ENCODE assay signal across 9 cellular contexts in the genomic region with DNA sequence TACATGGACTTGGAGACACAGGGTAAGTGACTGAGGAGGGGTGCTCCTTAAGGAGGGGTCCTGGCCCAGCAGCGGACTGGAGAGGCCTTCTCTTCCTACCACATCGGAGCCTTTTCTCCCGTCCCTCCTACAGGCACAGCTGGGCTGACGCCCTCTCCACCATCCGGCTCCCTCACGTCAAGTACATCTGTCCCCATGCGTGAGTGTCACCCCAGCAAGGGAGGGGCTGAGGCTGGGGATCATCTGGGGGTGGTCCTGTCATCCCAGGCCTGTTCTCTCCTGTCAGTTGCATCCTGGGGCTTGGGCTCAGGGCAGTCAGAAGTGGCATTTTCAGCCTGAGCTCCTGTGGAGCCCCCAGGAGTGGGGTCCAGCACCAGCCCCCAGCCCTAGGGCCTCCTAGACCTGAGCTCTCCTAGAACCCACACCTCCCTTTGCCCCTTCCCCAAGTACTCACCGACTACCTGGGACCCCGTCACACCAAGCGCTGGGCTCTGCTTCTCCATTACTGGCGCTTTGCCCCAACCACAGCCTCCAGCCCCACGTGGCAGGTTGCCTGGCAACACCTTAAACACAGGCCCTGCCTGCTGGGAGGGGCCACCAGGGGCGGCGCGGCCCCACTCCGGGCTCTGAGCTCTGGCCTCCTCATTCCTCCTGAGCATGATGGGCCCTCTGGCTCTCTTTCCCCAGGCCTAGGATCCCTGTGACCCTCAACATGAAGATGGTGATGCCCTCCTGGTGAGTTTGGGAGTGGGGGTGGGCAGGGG. TPM values are rescaled to one million over a fixed set of nuclear protein-coding genes. Genes with fewer than 3 reads are reported as not detected.
DNase-seq lines count a peak whose midpoint lies in the region; ATAC-seq, FAIRE-seq and TF ChIP-seq lines count a peak whose summit lies in the region.
"Had no signal": no experiment of that assay in that cellular context is flagged by ENCODE, and none has a peak within 500 bp of the region (broad histone marks: within the 10 kb centered on the region; RNA-seq: fewer than 3 reads in every experiment).

No MANE protein-coding gene starts in this region.

- H3K27me3 Mint-ChIP-seq in CD4-positive, alpha-beta T cell = no peaks in the 10 kb centered on the region

- intact Hi-C loops in CD4-positive, alpha-beta T cell (cut with DNase I, micrococcal nuclease) = loop anchor here in 1 of 2 experiments (10.0 kb wide), 1 partner anchor 1452 kb away; the partner anchor contains the start of gene RSRP1
- intact Hi-C loops in K562 (cut with micrococcal nuclease) = no loop called here
- intact Hi-C loops in vagina (cut with DNase I) = loop anchor here (10.0 kb wide), 1 partner anchor 72 kb away; the partner anchor contains the start of gene FUCA1

- H3K4me1 ChIP-seq in K562 (replicated peaks in 1 of 2; ENCODE audit: control insufficient read depth in 2 of 2, insufficient read depth in 2 of 2, low read length in 2 of 2) = peaks cover 31 to 52% of the 10 kb centered on the region in 2 experiments
- peaks cover 4% of the 10 kb centered on the region for H3K4me1 ChIP-seq in mesendoderm (ENCODE audit: control insufficient read depth, low read depth, low read length)
- H3K4me1 ChIP-seq in tibial nerve = peaks cover 0 to 45% (median 19%) of the 10 kb centered on the region in 4 donors
- peaks cover 33% of the 10 kb centered on the region for H3K4me1 ChIP-seq in vagina

- H3K9me3 Mint-ChIP-seq in CD4-positive, alpha-beta T cell = no peaks in the 10 kb centered on the region

- H3K9me3 ChIP-seq in CD4-positive, alpha-beta T cell (ENCODE audit: control insufficient read depth, low read length) = no peaks in the 10 kb centered on the region
- H3K9me3 ChIP-seq in K562 (replicated peaks; ENCODE audit: control insufficient read depth, insufficient read depth, low read depth, low read length) = no peaks in the 10 kb centered on the region
- H3K9me3 ChIP-seq in tibial nerve = no peaks in the 10 kb centered on the region
- no peaks in the 10 kb centered on the region for H3K9me3 ChIP-seq in vagina

- H3K56ac ChIP-seq in mesendoderm (ENCODE audit: low read length) = peak overlapping the region; percentile 42

- H3K4ac ChIP-seq in mesendoderm (ENCODE audit: low read depth, low read length) = no peak overlapping the region

- no peak for TF ChIP-seq RAD21 in K562 (CRISPR knock-in tag; conservative IDR thresholded peaks at IDR 0.05 in 1 of 2, IDR thresholded peaks at IDR 0.05 in 1 of 2)

- no TSS peak for BruUV-seq in K562 (replicated peaks; lab: Mats Ljungman, UMichigan)

- TF ChIP-seq EP300 in K562 (IDR thresholded peaks at IDR 0.05; ENCODE audit: low read length) (no peak), tibial nerve (IDR thresholded peaks at IDR 0.05) (no peak)

- TF ChIP-seq POLR2A in K562 (conservative IDR thresholded peaks at IDR 0.05) = peak; percentile 34; the same call in 1 of the 2 replicates
- TF ChIP-seq POLR2A in tibial nerve (IDR thresholded peaks at IDR 0.05) = no peak
- TF ChIP-seq POLR2A in vagina (IDR thresholded peaks at IDR 0.05) = no peak

- H2BK5ac ChIP-seq in mesendoderm (ENCODE audit: low read length) = no peak overlapping the region

- CTCF ChIA-PET in CD4-positive, alpha-beta T cell (lab: Charles Lee) = interaction anchor here (0.6 to 1.9 kb wide), 3 partner anchors 21 to 47 kb away, joined by 3 to 4 read pairs (median 4); no protein-coding TSS in a partner anchor
- CTCF ChIA-PET in K562 (lab: Yijun Ruan, JAX; ENCODE audit: low intra/inter-chr PET ratio) = no interaction called here

- peaks cover 5% of the 10 kb centered on the region for H3K9me1 ChIP-seq in K562 (ENCODE audit: control insufficient read depth, insufficient read depth, low read length)

- in situ Hi-C loops in K562 (cut with MboI) = no loop called here

- peaks cover 28% of the 10 kb centered on the region for H3K4me1 Mint-ChIP-seq in CD4-positive, alpha-beta T cell (ENCODE audit: low read depth)

- no peak overlapping the region for H4K8ac ChIP-seq in mesendoderm (ENCODE audit: low read depth, low read length)

- peaks cover 60% of the 10 kb centered on the region for H3K36me3 ChIP-seq in K562 (ENCODE audit: control insufficient read depth, insufficient read depth, low read length)
- peaks cover 5% of the 10 kb centered on the region for H3K36me3 ChIP-seq in mesendoderm (ENCODE audit: control insufficient read depth, insufficient read depth, low read length)
- H3K36me3 ChIP-seq in tibial nerve = peaks cover 0 to 65% (median 8%) of the 10 kb centered on the region in 3 donors
- H3K36me3 ChIP-seq in vagina = peaks cover 0 to 23% of the 10 kb centered on the region in 2 donors

- peak overlapping the region in 1 of 2 experiments; percentile 92; a peak in 3 of 4 replicates for H3K9ac ChIP-seq in K562 (ENCODE audit: insufficient read depth in 1 of 2, low read depth in 2 of 2, low read length in 2 of 2)
- peak overlapping the region; percentile 78 for H3K9ac ChIP-seq in mesendoderm (ENCODE audit: low read length)

- H3K79me2 ChIP-seq in K562 (ENCODE audit: control insufficient read depth, insufficient read depth, low read length) (peaks cover 29% of the 10 kb centered on the region), mesendoderm (ENCODE audit: control insufficient read depth, insufficient read depth, low read length) (peaks cover 18% of the 10 kb centered on the region)

- H2AK5ac ChIP-seq in mesendoderm (ENCODE audit: low read length) = no peak overlapping the region

- TF ChIP-seq CTCF in CD4-positive, alpha-beta T cell (IDR thresholded peaks at IDR 0.05) = no peak
- no peak for TF ChIP-seq CTCF in K562 (IDR thresholded peaks at IDR 0.05 in 2 of 3, conservative IDR thresholded peaks at IDR 0.05 in 1 of 3; ENCODE audit: insufficient read depth in 2 of 3, low read depth in 1 of 3, low read length in 3 of 3)
- no peak for TF ChIP-seq CTCF in tibial nerve (IDR thresholded peaks at IDR 0.05)
- no peak for TF ChIP-seq CTCF in vagina (IDR thresholded peaks at IDR 0.05)

- peak; percentile 11 for ATAC-seq in CD4-positive, alpha-beta T cell (ENCODE audit: poor library complexity)
- peak; percentile 12; the same call in 2 of the 3 replicates for ATAC-seq in K562

- WGBS in K562 (ENCODE audit: insufficient coverage, low coverage, missing lambda C conversion rate) = 55% methylated on average over 16 of the region's 16 CpGs
- no CpG with 5 or more reads among the region's 16 CpGs for WGBS in mesendoderm (ENCODE audit: extremely low coverage, insufficient coverage, low lambda C conversion rate)
- WGBS in tibial nerve, 2 donors = 68 to 73% methylated on average over 15 of the region's 16 CpGs

- peak overlapping the region; percentile 30 for H3K27ac ChIP-seq in CD4-positive, alpha-beta T cell (ENCODE audit: low read depth, low read length)
- H3K27ac ChIP-seq in K562 (ENCODE audit: extremely low read depth, low read depth, low read length) (peak overlapping the region; percentile 38; the same call in 2 of the 3 replicates), mesendoderm (ENCODE audit: low read depth, low read length) (no peak overlapping the region), tibial nerve (peak overlapping the region in 2 of 4 donors; percentile 34 to 91), vagina (no peak overlapping the region)

- no peak overlapping the region for H3K18ac ChIP-seq in mesendoderm (ENCODE audit: low read length)

- no peak overlapping the region for H2BK120ac ChIP-seq in mesendoderm (ENCODE audit: low read depth, low read length)

- no peak overlapping the region for H2AFZ ChIP-seq in K562 (ENCODE audit: low read depth, low read length)

- no peaks in the 10 kb centered on the region for H3K27me3 ChIP-seq in CD4-positive, alpha-beta T cell (ENCODE audit: control insufficient read depth, insufficient read depth, low read length)
- H3K27me3 ChIP-seq in K562 (ENCODE audit: control insufficient read depth in 2 of 2, insufficient read depth in 2 of 2, low read length in 2 of 2) (no peaks in the 10 kb centered on the region), mesendoderm (ENCODE audit: insufficient read depth, low read length, poor library complexity) (no peaks in the 10 kb centered on the region), tibial nerve (no peaks in the 10 kb centered on the region), vagina (no peaks in the 10 kb centered on the region)

- H4K5ac ChIP-seq in mesendoderm (ENCODE audit: low read length) = no peak overlapping the region

- no peak overlapping the region for H3K23ac ChIP-seq in mesendoderm (ENCODE audit: low read length)

- peak in 2 of 10 experiments; percentile 26 to 50 for DNase-seq in CD4-positive, alpha-beta T cell
- DNase-seq in NAMALWA (ENCODE audit: low spot score) = peak; percentile 78
- DNase-seq in K562 (ENCODE audit: extremely low read depth in 1 of 4, low spot score in 3 of 4) = peak; percentile 73 to 78 (median 78)
- DNase-seq in mesendoderm = peak; percentile 43
- no peak for DNase-seq in AML-193 (lab: John Stamatoyannopoulos, UW)
- no peak for DNase-seq in tibial nerve (ENCODE audit: low spot score in 2 of 2)
- DNase-seq in NCI-H510A treated with DMSO at 0.1 percent for 48 hours (lab: John Stamatoyannopoulos, UW) = no peak
- no peak for DNase-seq in vagina (ENCODE audit: extremely low spot score in 2 of 2)

- POLR2A ChIA-PET in CD4-positive, alpha-beta T cell (lab: Charles Lee) = interaction anchor here (0.9 kb wide), 1 partner anchor 32 kb away, joined by 3 read pairs; the partner anchor contains the start of gene HMGCL
- POLR2A ChIA-PET in K562 (lab: Yijun Ruan, JAX) = interaction anchor here (0.6 to 10.2 kb wide), 7 partner anchors 8 to 254 kb away, joined by 3 to 197 read pairs (median 4); partner anchors contain the start of genes GALE and PITHD1

- H3K4me2 ChIP-seq in K562 (ENCODE audit: insufficient read depth, low read length) (peak overlapping the region; percentile 20; the same call in 1 of the 2 replicates), mesendoderm (ENCODE audit: low read length) (no peak overlapping the region)

- no peak overlapping the region for H2BK15ac ChIP-seq in mesendoderm (replicated peaks; ENCODE audit: low read depth)

- no peak overlapping the region for H3K4me3 ChIP-seq in K562
- H3K4me3 ChIP-seq in mesendoderm (ENCODE audit: low read length) = no peak overlapping the region
- no peak overlapping the region for H3K4me3 ChIP-seq in tibial nerve
- H3K4me3 ChIP-seq in vagina = no peak overlapping the region

- peak overlapping the region; percentile 75 for H3K4me3 Mint-ChIP-seq in CD4-positive, alpha-beta T cell

- peaks cover 3% of the 10 kb centered on the region; the same call in 1 of the 2 replicates for H4K20me1 ChIP-seq in K562 (replicated peaks; ENCODE audit: control insufficient read depth, insufficient read depth, low read length)

- H3K79me1 ChIP-seq in mesendoderm (ENCODE audit: low read length) = peaks cover 3% of the 10 kb centered on the region

- FAIRE-seq in K562 (lab: Jason Lieb, UNC) = peak; percentile 69
- FAIRE-seq: colon had no signal

- H3K27ac Mint-ChIP-seq in CD4-positive, alpha-beta T cell = peak overlapping the region; percentile 17

- peaks cover 36% of the 10 kb centered on the region for H3K36me3 Mint-ChIP-seq in CD4-positive, alpha-beta T cell (ENCODE audit: low read depth)

RNA-seq across cellular contexts. Expression of gene LYPLA2, which starts 2.3 kb away (rescaled TPM):
- total RNA-seq in CD4-positive, alpha-beta T cell = 10 to 100 TPM; 37.4 to 37.7 TPM
- total RNA-seq in K562 (2011; cell fraction: chromatin; rRNA removed; ENCODE audit: low replicate concordance) = 27.3 and 126 TPM in 2 replicates
- 89.4 and 103 TPM in 2 replicates for total RNA-seq in K562 (2011; cell fraction: nucleolus; rRNA removed)
- total RNA-seq in K562 (2011; cell fraction: nucleoplasm; rRNA removed) = 56.7 and 62.0 TPM in 2 replicates
- total RNA-seq in K562 (2014; rRNA removed) (126 and 144 TPM in 2 replicates), K562 (2014; rRNA removed; fragmentation: Illumina TruSeq; extraction: Trizol) (17.4 and 25.8 TPM in 2 replicates), K562 (2015; rRNA removed; fragmentation: Illumina TruSeq; extraction: Trizol) (56.5 and 58.4 TPM in 2 replicates), K562 (2021) (108 and 109 TPM in 2 replicates), tibial nerve (10 to 100 TPM; 23.6 to 36.3 (median 31.6) TPM), vagina (56.2 TPM)
- polyA plus RNA-seq in K562 (2011; rRNA removed) (60.1 and 72.7 TPM in 2 replicates), K562 (2014; fragmentation: Illumina TruSeq; extraction: Trizol) (90.2 and 141 TPM in 2 replicates), K562 (2014; fragmentation: Nextera tagmentation; extraction: Ambion mirVana) (1 to 10 TPM; 3.9 to 9.9 TPM), K562 (2014; rRNA removed) (127 and 128 TPM in 2 replicates)
- 89.6 and 223 TPM in 2 replicates for polyA plus RNA-seq in K562 (2011; cell fraction: cytosol; rRNA removed)
- 141 and 217 TPM in 2 replicates for polyA plus RNA-seq in K562 (2011; cell fraction: nucleus; rRNA removed)
- polyA plus RNA-seq in K562 (2012) = 97.6 and 103 TPM in 2 replicates
- polyA minus RNA-seq in K562 (2011; rRNA and poly(A)+ RNA removed) = 21.3 and 39.9 TPM in 2 replicates
- polyA minus RNA-seq in K562 (2011; cell fraction: cytosol; rRNA and poly(A)+ RNA removed) = 64.0 and 69.4 TPM in 2 replicates
- polyA minus RNA-seq in K562 (2011; cell fraction: nucleus; rRNA and poly(A)+ RNA removed) = 25.7 and 26.4 TPM in 2 replicates
- polyA plus RNA-seq in mesendoderm (2013, experiment 1 of 2) = 107 TPM
- polyA plus RNA-seq in mesendoderm (2013, experiment 2 of 2) = 108 TPM

RNA-seq across cellular contexts. Expression of gene GALE, which starts 7.4 kb away (rescaled TPM):
- 1 to 10 TPM; 5.4 to 6.9 TPM for total RNA-seq in CD4-positive, alpha-beta T cell
- 48.0 and 134 TPM in 2 replicates for total RNA-seq in K562 (2011; cell fraction: chromatin; rRNA removed; ENCODE audit: low replicate concordance)
- total RNA-seq in K562 (2011; cell fraction: nucleolus; rRNA removed) = 107 and 108 TPM in 2 replicates
- total RNA-seq in K562 (2011; cell fraction: nucleoplasm; rRNA removed) = 54.4 and 66.4 TPM in 2 replicates
- 130 and 133 TPM in 2 replicates for total RNA-seq in K562 (2014; rRNA removed)
- 36.8 and 48.3 TPM in 2 replicates for total RNA-seq in K562 (2014; rRNA removed; fragmentation: Illumina TruSeq; extraction: Trizol)
- total RNA-seq in K562 (2015; rRNA removed; fragmentation: Illumina TruSeq; extraction: Trizol) = 86.2 and 91.3 TPM in 2 replicates
- 108 and 112 TPM in 2 replicates for total RNA-seq in K562 (2021)
- 88.3 and 104 TPM in 2 replicates for polyA plus RNA-seq in K562 (2011; rRNA removed)
- 132 and 175 TPM in 2 replicates for polyA plus RNA-seq in K562 (2011; cell fraction: cytosol; rRNA removed)
- 105 and 111 TPM in 2 replicates for polyA plus RNA-seq in K562 (2011; cell fraction: nucleus; rRNA removed)
- polyA plus RNA-seq in K562 (2012) = 89.3 and 129 TPM in 2 replicates
- 96.6 and 108 TPM in 2 replicates for polyA plus RNA-seq in K562 (2014; fragmentation: Illumina TruSeq; extraction: Trizol)
- 10 to 100 TPM in 1 of 2 experiments, 1 to 10 TPM in 1; 8.4 to 48.4 TPM for polyA plus RNA-seq in K562 (2014; fragmentation: Nextera tagmentation; extraction: Ambion mirVana)
- 125 and 139 TPM in 2 replicates for polyA plus RNA-seq in K562 (2014; rRNA removed)
- polyA minus RNA-seq in K562 (2011; rRNA and poly(A)+ RNA removed) = 33.6 and 40.5 TPM in 2 replicates
- 29.0 and 36.3 TPM in 2 replicates for polyA minus RNA-seq in K562 (2011; cell fraction: cytosol; rRNA and poly(A)+ RNA removed)
- polyA minus RNA-seq in K562 (2011; cell fraction: nucleus; rRNA and poly(A)+ RNA removed) = 28.5 and 41.0 TPM in 2 replicates
- 19.1 TPM for polyA plus RNA-seq in mesendoderm (2013, experiment 1 of 2)
- polyA plus RNA-seq in mesendoderm (2013, experiment 2 of 2) = 20.7 TPM
- 10 to 100 TPM; 12.6 to 21.6 (median 15.8) TPM for total RNA-seq in tibial nerve
- 12.3 TPM for total RNA-seq in vagina

RNA-seq across cellular contexts. Expression of gene PITHD1, which starts 15.0 kb away (rescaled TPM):
- total RNA-seq in CD4-positive, alpha-beta T cell = 100 to 1,000 TPM; 110 to 111 TPM
- total RNA-seq in K562 (2011; cell fraction: chromatin; rRNA removed; ENCODE audit: low replicate concordance) = 96.3 and 113 TPM in 2 replicates
- 53.2 and 60.7 TPM in 2 replicates for total RNA-seq in K562 (2011; cell fraction: nucleolus; rRNA removed)
- total RNA-seq in K562 (2011; cell fraction: nucleoplasm; rRNA removed) = 112 and 144 TPM in 2 replicates
- total RNA-seq in K562 (2014; rRNA removed) (149 and 175 TPM in 2 replicates), K562 (2014; rRNA removed; fragmentation: Illumina TruSeq; extraction: Trizol) (172 and 175 TPM in 2 replicates), K562 (2015; rRNA removed; fragmentation: Illumina TruSeq; extraction: Trizol) (144 and 151 TPM in 2 replicates), K562 (2021) (126 and 141 TPM in 2 replicates), tibial nerve (100 to 1,000 TPM in 1 of 4 donors, 10 to 100 TPM in 3; 64.2 to 105 (median 68.0) TPM), vagina (63.6 TPM)
- polyA plus RNA-seq in K562 (2011; rRNA removed) (159 and 167 TPM in 2 replicates), K562 (2014; fragmentation: Illumina TruSeq; extraction: Trizol) (133 and 138 TPM in 2 replicates), K562 (2014; fragmentation: Nextera tagmentation; extraction: Ambion mirVana) (10 to 100 TPM; 46.5 to 51.7 TPM), K562 (2014; rRNA removed) (159 and 175 TPM in 2 replicates)
- 81.9 and 157 TPM in 2 replicates for polyA plus RNA-seq in K562 (2011; cell fraction: cytosol; rRNA removed)
- 74.8 and 105 TPM in 2 replicates for polyA plus RNA-seq in K562 (2011; cell fraction: nucleus; rRNA removed)
- polyA plus RNA-seq in K562 (2012) = 80.0 and 120 TPM in 2 replicates
- polyA minus RNA-seq in K562 (2011; rRNA and poly(A)+ RNA removed) = 59.4 and 74.4 TPM in 2 replicates
- polyA minus RNA-seq in K562 (2011; cell fraction: cytosol; rRNA and poly(A)+ RNA removed) = 29.4 and 34.5 TPM in 2 replicates
- 17.0 and 32.8 TPM in 2 replicates for polyA minus RNA-seq in K562 (2011; cell fraction: nucleus; rRNA and poly(A)+ RNA removed)
- 34.0 TPM for polyA plus RNA-seq in mesendoderm (2013, experiment 1 of 2)
- 34.8 TPM for polyA plus RNA-seq in mesendoderm (2013, experiment 2 of 2)

RNA-seq across cellular contexts. Expression of gene HMGCL, which starts 32.0 kb away (rescaled TPM):
- total RNA-seq in CD4-positive, alpha-beta T cell = 1 to 10 TPM; 8.9 to 9.6 TPM
- total RNA-seq in K562 (2011; cell fraction: chromatin; rRNA removed; ENCODE audit: low replicate concordance) = 44.6 and 54.9 TPM in 2 replicates
- total RNA-seq in K562 (2011; cell fraction: nucleolus; rRNA removed) = 33.6 and 36.7 TPM in 2 replicates
- total RNA-seq in K562 (2011; cell fraction: nucleoplasm; rRNA removed) = 43.8 and 70.2 TPM in 2 replicates
- total RNA-seq in K562 (2014; rRNA removed) (24.2 TPM in 2 replicates), K562 (2014; rRNA removed; fragmentation: Illumina TruSeq; extraction: Trizol) (14.7 and 18.8 TPM in 2 replicates), K562 (2015; rRNA removed; fragmentation: Illumina TruSeq; extraction: Trizol) (15.5 and 18.0 TPM in 2 replicates), K562 (2021) (19.5 and 20.3 TPM in 2 replicates), tibial nerve (10 to 100 TPM; 38.7 to 53.3 (median 44.3) TPM), vagina (25.3 TPM)
- polyA plus RNA-seq in K562 (2011; rRNA removed) (37.8 and 43.1 TPM in 2 replicates), K562 (2014; fragmentation: Illumina TruSeq; extraction: Trizol) (22.6 and 23.9 TPM in 2 replicates), K562 (2014; fragmentation: Nextera tagmentation; extraction: Ambion mirVana) (10 to 100 TPM; 73.0 to 82.2 TPM), K562 (2014; rRNA removed) (23.2 and 24.6 TPM in 2 replicates)
- polyA plus RNA-seq in K562 (2011; cell fraction: cytosol; rRNA removed) = 29.4 and 39.5 TPM in 2 replicates
- 22.1 and 29.0 TPM in 2 replicates for polyA plus RNA-seq in K562 (2011; cell fraction: nucleus; rRNA removed)
- polyA plus RNA-seq in K562 (2012) = 21.8 and 49.2 TPM in 2 replicates
- polyA minus RNA-seq in K562 (2011; rRNA and poly(A)+ RNA removed) = 26.6 and 26.7 TPM in 2 replicates
- polyA minus RNA-seq in K562 (2011; cell fraction: cytosol; rRNA and poly(A)+ RNA removed) = 9.7 and 10.6 TPM in 2 replicates
- polyA minus RNA-seq in K562 (2011; cell fraction: nucleus; rRNA and poly(A)+ RNA removed) = 8.5 and 13.7 TPM in 2 replicates
- 3.7 TPM for polyA plus RNA-seq in mesendoderm (2013, experiment 1 of 2)
- 3.7 TPM for polyA plus RNA-seq in mesendoderm (2013, experiment 2 of 2)

RNA-seq across cellular contexts. Expression of gene ELOA, which starts 49.9 kb away (rescaled TPM):
- 10 to 100 TPM; 28.1 to 33.0 TPM for total RNA-seq in CD4-positive, alpha-beta T cell
- total RNA-seq in K562 (2011; cell fraction: chromatin; rRNA removed; ENCODE audit: low replicate concordance) = 40.0 and 60.8 TPM in 2 replicates
- total RNA-seq in K562 (2011; cell fraction: nucleolus; rRNA removed) = 22.4 and 23.7 TPM in 2 replicates
- 31.1 and 33.1 TPM in 2 replicates for total RNA-seq in K562 (2011; cell fraction: nucleoplasm; rRNA removed)
- total RNA-seq in K562 (2014; rRNA removed) = 61.3 and 70.8 TPM in 2 replicates
- total RNA-seq in K562 (2014; rRNA removed; fragmentation: Illumina TruSeq; extraction: Trizol) = 74.1 and 75.8 TPM in 2 replicates
- 77.6 and 80.0 TPM in 2 replicates for total RNA-seq in K562 (2015; rRNA removed; fragmentation: Illumina TruSeq; extraction: Trizol)
- total RNA-seq in K562 (2021) = 66.6 and 70.8 TPM in 2 replicates
- 29.7 and 33.3 TPM in 2 replicates for polyA plus RNA-seq in K562 (2011; rRNA removed)
- polyA plus RNA-seq in K562 (2011; cell fraction: cytosol; rRNA removed) = 13.9 and 14.8 TPM in 2 replicates
- polyA plus RNA-seq in K562 (2011; cell fraction: nucleus; rRNA removed) = 24.7 and 25.8 TPM in 2 replicates
- 28.7 and 53.0 TPM in 2 replicates for polyA plus RNA-seq in K562 (2012)
- polyA plus RNA-seq in K562 (2014; fragmentation: Illumina TruSeq; extraction: Trizol) = 80.6 and 98.6 TPM in 2 replicates
- 10 to 100 TPM; 31.9 to 53.6 TPM for polyA plus RNA-seq in K562 (2014; fragmentation: Nextera tagmentation; extraction: Ambion mirVana)
- polyA plus RNA-seq in K562 (2014; rRNA removed) = 44.4 and 48.7 TPM in 2 replicates
- polyA minus RNA-seq in K562 (2011; rRNA and poly(A)+ RNA removed) = 35.1 and 35.7 TPM in 2 replicates
- 25.7 and 34.4 TPM in 2 replicates for polyA minus RNA-seq in K562 (2011; cell fraction: cytosol; rRNA and poly(A)+ RNA removed)
- polyA minus RNA-seq in K562 (2011; cell fraction: nucleus; rRNA and poly(A)+ RNA removed) = 10.5 and 19.7 TPM in 2 replicates
- polyA plus RNA-seq in mesendoderm (2013, experiment 1 of 2) = 50.4 TPM
- polyA plus RNA-seq in mesendoderm (2013, experiment 2 of 2) = 51.3 TPM
- total RNA-seq in tibial nerve = 10 to 100 TPM; 21.4 to 32.7 (median 23.7) TPM
- total RNA-seq in vagina = 25.5 TPM

Comparison
In these comparisons a context has a peak if more than half of its experiments do, and no peak if none do; other contexts are left out.
1. DNase-seq: peak in NAMALWA (single experiment), K562 (4 of 4) and mesendoderm (single experiment); none in AML-193 (0 of 2), tibial nerve (0 of 2), NCI-H510A treated with DMSO at 0.1 percent for 48 hours (single experiment) and vagina (0 of 2).
2. H3K27ac ChIP-seq: peak in CD4-positive, alpha-beta T cell (single experiment) and K562 (single experiment); none in mesendoderm (single experiment) and vagina (single experiment).